8 cellular contexts compared by ENCODE assay signal in the genomic region with DNA sequence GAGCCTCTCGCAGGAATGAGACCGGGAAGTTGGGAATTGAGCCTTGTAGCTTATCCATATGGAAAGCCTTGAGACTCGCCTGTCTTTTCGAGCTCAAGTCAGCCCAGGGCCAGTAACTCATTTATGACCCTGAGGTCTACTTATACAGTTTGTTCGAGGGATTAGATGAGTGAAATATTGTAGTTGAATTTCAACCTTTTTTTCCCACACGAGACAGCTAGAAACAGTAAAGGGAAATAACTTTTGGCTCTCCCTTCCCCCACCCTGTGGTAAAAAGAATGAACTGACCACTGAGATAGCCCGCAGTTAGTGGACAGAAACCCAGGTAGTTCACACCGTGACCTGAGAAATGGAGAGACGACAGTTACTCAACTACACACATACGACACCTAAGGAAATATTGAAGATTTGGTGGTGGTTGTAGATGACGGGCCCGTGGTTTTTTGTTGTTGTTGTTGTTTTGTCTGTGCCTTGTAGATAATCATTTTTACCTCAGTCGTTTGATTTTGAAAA. TPM values are rescaled to one million over a fixed set of nuclear protein-coding genes. Genes with fewer than 3 reads are reported as not detected.
DNase-seq lines count a peak whose midpoint lies in the region; ATAC-seq and FAIRE-seq lines count a peak whose summit lies in the region.

No MANE protein-coding gene starts in this region.

- H3K4me3 ChIP-seq in muscle layer of duodenum (ENCODE audit: low read depth in 1 of 2, low read length in 2 of 2): peak overlapping the region; percentile 73 to 92

- no peaks in the 10 kb centered on the region for H3K9me3 ChIP-seq in muscle layer of duodenum (ENCODE audit: control insufficient read depth in 1 of 2, low read length in 2 of 2)

- H3K4me1 ChIP-seq in muscle layer of duodenum (ENCODE audit: control insufficient read depth in 1 of 2, insufficient read depth in 2 of 2, low read length in 2 of 2): peaks cover 29 to 41% of the 10 kb centered on the region in 2 donors

- FAIRE-seq in RCC 7860 (lab: Jason Lieb, UNC): no peak

- no peaks in the 10 kb centered on the region for H3K27me3 ChIP-seq in muscle layer of duodenum (ENCODE audit: low read depth, low read length)

- peak; percentile 39 for DNase-seq in NCI-H82 (lab: John Stamatoyannopoulos, UW)
- no peak for DNase-seq in NCI-H82 treated with DMSO at 0.1 percent for 48 hours (lab: John Stamatoyannopoulos, UW; ENCODE audit: unreplicated experiment)
- peak; percentile 39 for DNase-seq in RCC 7860 (ENCODE audit: low spot score)
- DNase-seq in dermis blood vessel endothelial cell: peak; percentile 72
- DNase-seq in mesenteric fat pad (ENCODE audit: low spot score): no peak
- no peak for DNase-seq in AG20443 (ENCODE audit: low spot score)

- H3K27ac ChIP-seq in muscle layer of duodenum (ENCODE audit: low read length): peak overlapping the region; percentile 87

- H3K36me3 ChIP-seq in muscle layer of duodenum (ENCODE audit: control insufficient read depth in 1 of 2, insufficient read depth in 2 of 2, low read length in 2 of 2): peaks cover 12 to 20% of the 10 kb centered on the region in 2 donors

- ATAC-seq in HG02678 (IDR thresholded peaks at IDR 0.05; ENCODE audit: unreplicated experiment): no peak

RNA-seq across cellular contexts. Expression of gene EIF3J, which starts 0.8 kb away (rescaled TPM):
- 49.7 and 93.9 TPM in 2 replicates for total RNA-seq in dermis blood vessel endothelial cell
- total RNA-seq in mesenteric fat pad: 84.9 TPM

Comparison
In these comparisons a context has a peak if more than half of its experiments do, and no peak if none do; other contexts are left out.
1. DNase-seq: peak in NCI-H82 (single experiment), RCC 7860 (single experiment) and dermis blood vessel endothelial cell (single experiment); none in NCI-H82 treated with DMSO at 0.1 percent for 48 hours (single experiment), mesenteric fat pad (single experiment) and AG20443 (single experiment).